ENCODE assay signal across 26 cellular contexts in the genomic region with DNA sequence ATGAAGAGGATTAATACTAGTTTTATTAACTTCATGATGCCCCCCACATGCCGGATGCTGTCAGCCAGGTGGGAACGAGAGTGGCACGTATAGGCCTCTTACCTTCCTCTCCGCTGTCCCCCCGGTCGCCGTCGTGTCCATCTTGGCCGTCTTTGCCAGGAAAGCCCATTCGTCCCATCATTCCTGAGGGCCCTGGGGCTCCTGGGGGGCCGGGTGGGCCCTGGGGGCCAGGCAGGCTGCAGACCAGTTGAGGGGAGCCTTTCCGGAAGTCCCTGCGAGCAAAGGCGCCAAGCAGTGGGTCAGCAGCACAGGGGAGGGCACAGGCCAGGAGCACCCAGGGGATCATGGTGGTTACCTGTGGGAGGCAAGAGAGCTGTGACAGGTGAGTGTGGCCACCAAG. TPM values are rescaled to one million over a fixed set of nuclear protein-coding genes. Genes with fewer than 3 reads are reported as not detected.
"Had no signal": no experiment of that assay in that cellular context is flagged by ENCODE, and none has a peak within 500 bp of the region (broad histone marks: within the 10 kb centered on the region; RNA-seq: fewer than 3 reads in every experiment).

No MANE protein-coding gene starts in this region.

- H3K4me1 ChIP-seq: colonic mucosa had no signal

- H2AFZ ChIP-seq: hepatocyte had no signal

- DNase-seq: colonic mucosa; cortex of kidney; effector CD8-positive, alpha-beta T cell; effector memory CD8-positive, alpha-beta T cell; endodermal cell; erythroblast; esophagus squamous epithelium; foreskin fibroblast; foreskin melanocyte; gastrocnemius medialis; glutamatergic neuron; head of caudate nucleus; hypothalamus; immature natural killer cell; islet precursor cell; kidney; kidney glomerular epithelial cell; left colon; left ventricle myocardium inferior; lower lobe of right lung; mesendoderm; midbrain had no signal

- ATAC-seq: effector memory CD8-positive, alpha-beta T cell; esophagus mucosa; gastrocnemius medialis; left colon; left lobe of liver; lower lobe of right lung had no signal

- H3K36me3 ChIP-seq: colonic mucosa, esophagus squamous epithelium, gastrocnemius medialis, left ventricle myocardium inferior, lower lobe of right lung had no signal

- H3K4me3 ChIP-seq: colonic mucosa, esophagus squamous epithelium, gastrocnemius medialis, hepatocyte, left ventricle myocardium inferior, lower lobe of right lung had no signal

- H3K27ac ChIP-seq: colonic mucosa, epithelial cell of prostate, esophagus squamous epithelium, hepatocyte, left ventricle myocardium inferior, lower lobe of right lung had no signal

- H3K9me3 ChIP-seq: colonic mucosa, esophagus squamous epithelium, gastrocnemius medialis, left ventricle myocardium inferior, lower lobe of right lung had no signal

- H3K4me2 ChIP-seq: hepatocyte had no signal

- H3K27me3 ChIP-seq: colonic mucosa, esophagus squamous epithelium, gastrocnemius medialis, hepatocyte had no signal

RNA-seq across cellular contexts. Expression of a gene that starts 15.8 kb away (rescaled TPM):
- total RNA-seq: endodermal cell, left lobe of liver had no signal
- polyA plus RNA-seq: immature natural killer cell had no signal
